ENCODE assay signal across 13 cellular contexts in genomic region chr2:212727751-212728150, GRCh38.
DNase-seq lines count a peak whose midpoint lies in the region; ATAC-seq and TF ChIP-seq lines count a peak whose summit lies in the region.
"Had no signal": no experiment of that assay in that cellular context is flagged by ENCODE, and none has a peak within 500 bp of the region (broad histone marks: within the 10 kb centered on the region; RNA-seq: fewer than 3 reads in every experiment).

No MANE protein-coding gene starts in this region.

- peak overlapping the region; percentile 37 to 85 (median 72) for H3K27ac Mint-ChIP-seq in immature natural killer cell
- H3K27ac Mint-ChIP-seq: activated B cell treated with CpG ODN at 0.5 μM for 24 hours had no signal

- peak overlapping the region in 1 of 5 donors; percentile 14 for H3K4me3 Mint-ChIP-seq in immature natural killer cell
- H3K4me3 Mint-ChIP-seq: activated B cell treated with CpG ODN at 0.5 μM for 24 hours had no signal

- no peak overlapping the region for H3K27ac ChIP-seq in right atrium auricular region
- H3K27ac ChIP-seq in gastroesophageal sphincter, result no peak overlapping the region
- H3K27ac ChIP-seq: ascending aorta had no signal

- TF ChIP-seq CTCF in lower leg skin (IDR thresholded peaks at IDR 0.05), result no peak
- TF ChIP-seq CTCF in right atrium auricular region (IDR thresholded peaks at IDR 0.05), result no peak
- no peak for TF ChIP-seq CTCF in gastroesophageal sphincter (IDR thresholded peaks at IDR 0.05)

- intact Hi-C loops in lower leg skin (cut with DNase I; ENCODE audit: low total_unique reads), result no loop called here

- no peak for DNase-seq in immature natural killer cell
- no peak for DNase-seq in lower leg skin (ENCODE audit: low spot score in 2 of 2)
- no peak for DNase-seq in right atrium auricular region (ENCODE audit: low spot score)
- DNase-seq: activated B cell treated with CpG ODN at 0.5 μM for 24 hours, left ventricle myocardium superior, right cardiac atrium, RPMI8226 had no signal

- H3K4me3 ChIP-seq in lower leg skin (ENCODE audit: low read depth, poor library complexity, severe bottlenecking) (no peak overlapping the region), right atrium auricular region (no peak overlapping the region), gastroesophageal sphincter (no peak overlapping the region)
- H3K4me3 ChIP-seq: ascending aorta had no signal

- no peak for TF ChIP-seq EP300 in gastroesophageal sphincter (IDR thresholded peaks at IDR 0.05)

- H3K27me3 ChIP-seq in right atrium auricular region (no peaks in the 10 kb centered on the region), gastroesophageal sphincter (no peaks in the 10 kb centered on the region)
- H3K27me3 ChIP-seq: ascending aorta had no signal

- H3K36me3 ChIP-seq in right atrium auricular region (no peaks in the 10 kb centered on the region), gastroesophageal sphincter (no peaks in the 10 kb centered on the region)
- H3K36me3 ChIP-seq: ascending aorta had no signal

- no peaks in the 10 kb centered on the region for H3K9me3 Mint-ChIP-seq in immature natural killer cell

- no peaks in the 10 kb centered on the region for H3K9me3 ChIP-seq in right atrium auricular region
- no peaks in the 10 kb centered on the region for H3K9me3 ChIP-seq in gastroesophageal sphincter
- H3K9me3 ChIP-seq: ascending aorta had no signal

- no peak for TF ChIP-seq POLR2A in lower leg skin (IDR thresholded peaks at IDR 0.05)
- TF ChIP-seq POLR2A in gastroesophageal sphincter (IDR thresholded peaks at IDR 0.05), result no peak

- peaks cover 0 to 4% (median 0%) of the 10 kb centered on the region in 3 donors for H3K36me3 Mint-ChIP-seq in immature natural killer cell

- WGBS in lower leg skin, 2 donors, result 82 to 89% methylated on average over 3 of the region's 3 CpGs
- 79 to 92% methylated on average over 3 of the region's 3 CpGs for WGBS in gastroesophageal sphincter (ENCODE audit: low coverage in 1 of 2), 2 donors

- ATAC-seq in GM18867 (IDR thresholded peaks at IDR 0.05; ENCODE audit: unreplicated experiment) (peak; percentile 67), GM21447 (IDR thresholded peaks at IDR 0.05; ENCODE audit: unreplicated experiment) (peak; percentile 52), HG03139 (IDR thresholded peaks at IDR 0.05; ENCODE audit: unreplicated experiment) (peak; percentile 41), gastroesophageal sphincter (no peak), HG02763 (IDR thresholded peaks at IDR 0.05; ENCODE audit: unreplicated experiment) (no peak)
- ATAC-seq: left ventricle myocardium superior, right cardiac atrium had no signal

- peaks cover 40 to 54% of the 10 kb centered on the region in 2 donors for H3K4me1 Mint-ChIP-seq in immature natural killer cell
- H3K4me1 Mint-ChIP-seq: activated B cell treated with CpG ODN at 0.5 μM for 24 hours had no signal

- no peaks in the 10 kb centered on the region for H3K27me3 Mint-ChIP-seq in immature natural killer cell (ENCODE audit: low read depth in 3 of 3)
- H3K27me3 Mint-ChIP-seq: activated B cell treated with CpG ODN at 0.5 μM for 24 hours had no signal

- H3K4me1 ChIP-seq in right atrium auricular region (no peaks in the 10 kb centered on the region), gastroesophageal sphincter (no peaks in the 10 kb centered on the region)
- H3K4me1 ChIP-seq: ascending aorta had no signal

Comparison
In these comparisons a context has a peak if more than half of its experiments do, and no peak if none do; other contexts are left out.
1. ATAC-seq: peak in GM18867 (single experiment), GM21447 (single experiment) and HG03139 (single experiment); none in gastroesophageal sphincter (single experiment) and HG02763 (single experiment).